24 cellular contexts compared by ENCODE assay signal in the genomic region with DNA sequence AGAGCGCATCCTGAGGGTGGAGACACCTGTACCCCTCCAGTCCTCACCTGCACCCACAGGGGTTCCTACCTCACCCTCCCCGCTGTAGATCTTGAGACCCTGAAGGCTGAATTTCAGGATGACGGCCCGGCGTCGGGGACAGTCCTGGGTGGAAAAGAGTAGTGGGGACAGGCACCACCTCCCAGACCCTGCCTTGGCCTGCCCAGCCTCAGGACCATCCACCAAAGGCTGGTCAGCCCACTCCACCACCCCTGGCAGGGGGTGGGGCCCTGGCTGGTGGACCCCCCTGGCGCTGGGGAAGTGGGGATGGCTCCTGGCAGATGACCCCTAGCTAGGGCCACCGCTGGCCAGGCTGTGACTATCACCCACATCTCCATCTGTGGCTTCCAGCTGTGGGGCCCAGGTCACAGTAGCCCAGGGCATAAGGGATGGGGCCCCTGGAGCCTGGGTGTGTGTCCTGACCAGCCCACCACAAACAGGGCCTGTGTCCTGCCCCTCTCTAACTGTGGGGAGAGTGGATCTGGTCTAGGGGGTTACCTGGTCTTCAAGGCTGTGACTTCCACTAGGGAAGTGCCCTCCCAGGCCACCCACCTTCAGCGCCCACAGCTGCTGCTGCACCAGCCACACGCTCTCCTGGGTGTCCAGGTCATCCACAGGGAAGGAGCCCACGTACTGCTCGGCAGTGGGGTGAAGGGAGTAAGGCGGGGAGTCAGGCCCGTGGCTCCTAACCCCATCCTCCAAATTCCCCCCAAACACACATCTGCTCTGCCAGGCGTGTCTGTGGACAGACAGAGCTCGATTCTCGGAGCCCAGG. TPM values are rescaled to one million over a fixed set of nuclear protein-coding genes. Genes with fewer than 3 reads are reported as not detected.
DNase-seq lines count a peak whose midpoint lies in the region; ATAC-seq and TF ChIP-seq lines count a peak whose summit lies in the region.
"Had no signal": no experiment of that assay in that cellular context is flagged by ENCODE, and none has a peak within 500 bp of the region (broad histone marks: within the 10 kb centered on the region; RNA-seq: fewer than 3 reads in every experiment).

No MANE protein-coding gene starts in this region.

- no peak overlapping the region for H4K12ac ChIP-seq in trophoblast cell (ENCODE audit: low read depth, low read length)

- H3K27ac ChIP-seq in HUES6 (ENCODE audit: low read depth, low read length) (no peak overlapping the region), endodermal cell (ENCODE audit: low read depth, low read length) (no peak overlapping the region), trophoblast cell (ENCODE audit: low read depth, low read length) (no peak overlapping the region)
- H3K27ac ChIP-seq: cardiac muscle cell, GM23248, pancreas, SK-N-MC, upper lobe of left lung had no signal

- no peaks in the 10 kb centered on the region for H3K79me2 ChIP-seq in trophoblast cell (ENCODE audit: control insufficient read depth, insufficient read depth, low read length, poor library complexity)

- 88 to 94% methylated on average over 4 to 17 of the region's 17 CpGs for WGBS in endodermal cell (ENCODE audit: insufficient coverage in 1 of 2, insufficient read length in 1 of 2), 2 experiments
- WGBS in trophoblast cell (ENCODE audit: extremely low coverage, insufficient coverage, insufficient read length), result no CpG with 5 or more reads among the region's 17 CpGs

- H3K9me3 ChIP-seq in HUES6 (ENCODE audit: control insufficient read depth, insufficient read depth, low read depth, low read length), result no peaks in the 10 kb centered on the region
- no peaks in the 10 kb centered on the region for H3K9me3 ChIP-seq in endodermal cell (ENCODE audit: control insufficient read depth, low read length)
- H3K9me3 ChIP-seq in trophoblast cell (ENCODE audit: insufficient read depth, low read depth, low read length), result no peaks in the 10 kb centered on the region
- H3K9me3 ChIP-seq: pancreas, upper lobe of left lung had no signal

- no peak overlapping the region for H3K4me2 ChIP-seq in trophoblast cell (ENCODE audit: low read length)

- no peak overlapping the region for H3K27ac Mint-ChIP-seq in endodermal cell
- no peak overlapping the region for H3K27ac Mint-ChIP-seq in activated T-helper 17 cell treated with anti-CD3 and anti-CD28 coated beads, Interleukin-2, amount 50 U/mL, for 72 hours
- H3K27ac Mint-ChIP-seq: memory B cell; naive B cell; stimulated activated naive CD8-positive, alpha-beta T cell treated with anti-CD3 and anti-CD28 coated beads, Interleukin-15, Interleukin-2, amounts not matched to agents 100 ng/mL and 50 ng/mL, for 24 hours had no signal

- H3K4me3 Mint-ChIP-seq in endodermal cell, result no peak overlapping the region
- no peak overlapping the region for H3K4me3 Mint-ChIP-seq in activated T-helper 17 cell treated with anti-CD3 and anti-CD28 coated beads, Interleukin-2, amount 50 U/mL, for 72 hours
- H3K4me3 Mint-ChIP-seq: memory B cell; naive B cell; stimulated activated naive CD8-positive, alpha-beta T cell treated with anti-CD3 and anti-CD28 coated beads, Interleukin-15, Interleukin-2, amounts not matched to agents 100 ng/mL and 50 ng/mL, for 24 hours had no signal

- peak overlapping the region; percentile 29; the same call in 1 of the 2 replicates for H3K4me3 ChIP-seq in HUES6 (ENCODE audit: low read depth, low read length)
- no peak overlapping the region for H3K4me3 ChIP-seq in endodermal cell (ENCODE audit: low read length)
- no peak overlapping the region for H3K4me3 ChIP-seq in trophoblast cell (ENCODE audit: low read depth, low read length)
- H3K4me3 ChIP-seq: cardiac muscle cell, GM23248, pancreas, SK-N-MC, upper lobe of left lung had no signal

- no peak overlapping the region for H2AFZ ChIP-seq in trophoblast cell (ENCODE audit: insufficient read depth, low read length, poor library complexity)
- H2AFZ ChIP-seq: GM23248 had no signal

- peak overlapping the region; percentile 17 for H3K18ac ChIP-seq in trophoblast cell (ENCODE audit: low read length)

- H3K9ac ChIP-seq in HUES6 (ENCODE audit: low read length) (no peak overlapping the region), endodermal cell (ENCODE audit: extremely low read depth, low read length, poor library complexity, severe bottlenecking) (no peak overlapping the region), trophoblast cell (ENCODE audit: low read length) (no peak overlapping the region)
- H3K9ac ChIP-seq: GM23248 had no signal

- H3K79me1 ChIP-seq in trophoblast cell (ENCODE audit: low read length), result peaks cover 12% of the 10 kb centered on the region

- peak overlapping the region; percentile 16 for H2BK120ac ChIP-seq in trophoblast cell (ENCODE audit: insufficient read depth, low read length, poor library complexity)

- H2AK5ac ChIP-seq in trophoblast cell (ENCODE audit: low read length), result peak overlapping the region; percentile 13

- peaks cover 8% of the 10 kb centered on the region for H3K4me1 Mint-ChIP-seq in endodermal cell
- H3K4me1 Mint-ChIP-seq in activated T-helper 17 cell treated with anti-CD3 and anti-CD28 coated beads, Interleukin-2, amount 50 U/mL, for 72 hours, result peaks cover 3% of the 10 kb centered on the region

- H3K27me3 Mint-ChIP-seq in endodermal cell (ENCODE audit: insufficient read depth), result peaks cover 36% of the 10 kb centered on the region
- peaks cover 12% of the 10 kb centered on the region for H3K27me3 Mint-ChIP-seq in activated T-helper 17 cell treated with anti-CD3 and anti-CD28 coated beads, Interleukin-2, amount 50 U/mL, for 72 hours

- no peak overlapping the region for H3K23ac ChIP-seq in trophoblast cell (ENCODE audit: low read length)

- no peaks in the 10 kb centered on the region for H3K36me3 ChIP-seq in HUES6 (ENCODE audit: control insufficient read depth, insufficient read depth, low read length)
- no peaks in the 10 kb centered on the region for H3K36me3 ChIP-seq in endodermal cell (ENCODE audit: control insufficient read depth, insufficient read depth, low read length)
- no peaks in the 10 kb centered on the region for H3K36me3 ChIP-seq in trophoblast cell (ENCODE audit: control insufficient read depth in 1 of 2, insufficient read depth in 2 of 2, low read length in 2 of 2)
- H3K36me3 ChIP-seq: cardiac muscle cell, pancreas, upper lobe of left lung had no signal

- DNase-seq in GM20000 (ENCODE audit: low spot score) (peak; percentile 13), endodermal cell (peak; percentile 43), trophoblast cell (no peak), putamen (ENCODE audit: low spot score) (no peak)
- DNase-seq: activated gamma-delta T cell; amygdala; GM23248; hypothalamus; naive B cell; NCI-H1105; NCI-H2081; stimulated activated CD4-positive, alpha-beta T cell treated with anti-CD3 and anti-CD28 coated beads, Interleukin-1b, Interleukin-23, amount 100 ng/mL, for 48 hours; upper lobe of left lung had no signal

- H2BK12ac ChIP-seq in trophoblast cell (ENCODE audit: low read length), result peak overlapping the region; percentile 8

- peak overlapping the region; percentile 7 for H3K14ac ChIP-seq in trophoblast cell (ENCODE audit: low read length)

- peak overlapping the region; percentile 38 for H4K91ac ChIP-seq in trophoblast cell (ENCODE audit: low read depth, low read length)

- H3K4me1 ChIP-seq in HUES6 (ENCODE audit: control insufficient read depth, insufficient read depth, low read length), result peaks cover 32% of the 10 kb centered on the region
- no peaks in the 10 kb centered on the region for H3K4me1 ChIP-seq in endodermal cell (ENCODE audit: control insufficient read depth, insufficient read depth, low read length)
- peaks cover 7 to 11% of the 10 kb centered on the region in 2 experiments for H3K4me1 ChIP-seq in trophoblast cell (ENCODE audit: control insufficient read depth in 1 of 2, insufficient read depth in 2 of 2, low read length in 2 of 2)

- ATAC-seq in GM21381 (IDR thresholded peaks at IDR 0.05; ENCODE audit: unreplicated experiment) (no peak), HG03521 (IDR thresholded peaks at IDR 0.05; ENCODE audit: unreplicated experiment) (no peak)
- ATAC-seq in activated T-helper 17 cell treated with anti-CD3 and anti-CD28 coated beads, Interleukin-2, amount 50 U/mL, for 72 hours (replicated peaks), result no peak
- ATAC-seq: pancreas had no signal

- no peaks in the 10 kb centered on the region for H3K9me3 Mint-ChIP-seq in endodermal cell
- no peaks in the 10 kb centered on the region for H3K9me3 Mint-ChIP-seq in activated T-helper 17 cell treated with anti-CD3 and anti-CD28 coated beads, Interleukin-2, amount 50 U/mL, for 72 hours
- H3K9me3 Mint-ChIP-seq: CD8-positive, alpha-beta memory T cell; memory B cell; naive B cell; stimulated activated naive CD8-positive, alpha-beta T cell treated with anti-CD3 and anti-CD28 coated beads, Interleukin-15, Interleukin-2, amounts not matched to agents 100 ng/mL and 50 ng/mL, for 24 hours had no signal

- no peak overlapping the region for H4K8ac ChIP-seq in trophoblast cell (ENCODE audit: low read depth, low read length)

- TF ChIP-seq CTCF in GM20000 (IDR thresholded peaks at IDR 0.05; ENCODE audit: extremely low read depth, missing control alignments), result no peak
- TF ChIP-seq CTCF in endodermal cell (conservative IDR thresholded peaks at IDR 0.05), result no peak

- H2BK5ac ChIP-seq in trophoblast cell (ENCODE audit: low read depth, low read length, poor library complexity), result no peak overlapping the region

- H3K27me3 ChIP-seq in HUES6 (ENCODE audit: control insufficient read depth, insufficient read depth, low read length), result peaks cover 30% of the 10 kb centered on the region
- H3K27me3 ChIP-seq in endodermal cell (ENCODE audit: control insufficient read depth, insufficient read depth, low read length, poor library complexity, severe bottlenecking), result peaks cover 29% of the 10 kb centered on the region
- H3K27me3 ChIP-seq in trophoblast cell (ENCODE audit: insufficient read depth, low read length), result peaks cover 20% of the 10 kb centered on the region
- H3K27me3 ChIP-seq: pancreas had no signal

- no peak overlapping the region for H3K4ac ChIP-seq in trophoblast cell (ENCODE audit: low read depth, low read length)

- H3K36me3 Mint-ChIP-seq in endodermal cell (ENCODE audit: low read depth), result no peaks in the 10 kb centered on the region
- H3K36me3 Mint-ChIP-seq in activated T-helper 17 cell treated with anti-CD3 and anti-CD28 coated beads, Interleukin-2, amount 50 U/mL, for 72 hours (ENCODE audit: low read depth), result no peaks in the 10 kb centered on the region
- H3K36me3 Mint-ChIP-seq: CD8-positive, alpha-beta memory T cell; memory B cell; naive B cell had no signal

RNA-seq across cellular contexts. Expression of a gene that starts 5.4 kb away (rescaled TPM):
- total RNA-seq in endodermal cell, result 1 to 10 TPM; 4.0 to 5.0 TPM
- polyA plus RNA-seq in endodermal cell (2013, experiment 1 of 2), result 6.6 TPM
- 5.1 TPM for polyA plus RNA-seq in endodermal cell (2013, experiment 2 of 2)
- polyA plus RNA-seq in trophoblast cell (2013), result 2.9 and 3.1 TPM in 2 replicates
- under 1 TPM in 1 of 2 donors, not detected in 1; 0.06 TPM for total RNA-seq in activated T-helper 17 cell treated with anti-CD3 and anti-CD28 coated beads, Interleukin-2, amount 50 U/mL, for 72 hours
- polyA plus RNA-seq: CD8-positive, alpha-beta memory T cell had no signal

RNA-seq across cellular contexts. Expression of a gene that starts 9.3 kb away (rescaled TPM):
- total RNA-seq in endodermal cell, result 1 to 10 TPM; 4.2 to 8.0 TPM
- polyA plus RNA-seq in endodermal cell (2013, experiment 1 of 2), result 7.4 TPM
- 5.7 TPM for polyA plus RNA-seq in endodermal cell (2013, experiment 2 of 2)
- 1.4 TPM in 2 replicates for polyA plus RNA-seq in trophoblast cell (2013)
- under 1 TPM; 0.06 to 0.85 TPM for total RNA-seq in activated T-helper 17 cell treated with anti-CD3 and anti-CD28 coated beads, Interleukin-2, amount 50 U/mL, for 72 hours
- total RNA-seq: CD8-positive, alpha-beta memory T cell; HT-29 had no signal
- polyA plus RNA-seq: CD8-positive, alpha-beta memory T cell had no signal

RNA-seq across cellular contexts. Expression of a gene that starts 60.0 kb away (rescaled TPM):
- total RNA-seq in endodermal cell, result 100 to 1,000 TPM; 207 to 223 TPM
- polyA plus RNA-seq in endodermal cell (2013, experiment 1 of 2), result 240 TPM
- polyA plus RNA-seq in endodermal cell (2013, experiment 2 of 2), result 243 TPM
- polyA plus RNA-seq in trophoblast cell (2013), result 118 and 125 TPM in 2 replicates
- total RNA-seq in activated T-helper 17 cell treated with anti-CD3 and anti-CD28 coated beads, Interleukin-2, amount 50 U/mL, for 72 hours, result 100 to 1,000 TPM; 223 to 244 TPM

Comparison
In these comparisons a context has a peak if more than half of its experiments do, and no peak if none do; other contexts are left out.
1. DNase-seq: peak in GM20000 (single experiment) and endodermal cell (single experiment); none in trophoblast cell (0 of 2) and putamen (single experiment).
2. RNA of a gene that starts 5.4 kb away (total RNA-seq): 4.0 to 5.0 TPM in endodermal cell; 0.06 TPM in activated T-helper 17 cell treated with anti-CD3 and anti-CD28 coated beads, Interleukin-2, amount 50 U/mL, for 72 hours; every median in the first group is over 4 times any median in the second.